In genomic region chr7:105003275-105003674, GRCh38 we compare ENCODE assay signal across 1 cellular context.
TF ChIP-seq lines count a peak whose summit lies in the region.

No MANE protein-coding gene starts in this region.

TF ChIP-seq in HEK293, 187 proteins besides CTCF, POLR2A, EP300 and RAD21 (continued from another document and continues in another):
- 0 out of 2 replicates have a peak, but pooled peaks have one; percentile 12 for TF ChIP-seq ZNF366 (tag by site-specific recombination; conservative IDR thresholded peaks at IDR 0.05)
- no peak for TF ChIP-seq ZNF433 (tag by site-specific recombination; IDR thresholded peaks at IDR 0.05; ENCODE audit: low read depth)
- no peak for TF ChIP-seq ZNF112 (tag by site-specific recombination; IDR thresholded peaks at IDR 0.05)
- no peak; the same call in 1 of the 2 replicates for TF ChIP-seq ZFHX2 (tag by site-specific recombination; conservative IDR thresholded peaks at IDR 0.05)
- no peak for TF ChIP-seq PRDM1 (tag by site-specific recombination; IDR thresholded peaks at IDR 0.05)
- TF ChIP-seq HIC1 (tag by site-specific recombination; IDR thresholded peaks at IDR 0.05): no peak
- no peak for TF ChIP-seq ZNF26 (tag by site-specific recombination; IDR thresholded peaks at IDR 0.05)
- TF ChIP-seq ZXDB (tag by site-specific recombination; IDR thresholded peaks at IDR 0.05): peak; percentile 42; the same call in 1 of the 2 replicates
- TF ChIP-seq PRDM6 (tag by site-specific recombination; IDR thresholded peaks at IDR 0.05): peak; percentile 47
- TF ChIP-seq ZSCAN18 (tag by site-specific recombination; IDR thresholded peaks at IDR 0.05): no peak
- TF ChIP-seq TCF7L2 (IDR thresholded peaks at IDR 0.05; ENCODE audit: borderline replicate concordance, low read depth, low read length): no peak
- TF ChIP-seq OSR2 (tag by site-specific recombination; IDR thresholded peaks at IDR 0.05): no peak
- TF ChIP-seq ZBTB49 (tag by site-specific recombination; IDR thresholded peaks at IDR 0.05; ENCODE audit: low read depth): no peak
- TF ChIP-seq ZNF132 (tag by site-specific recombination; IDR thresholded peaks at IDR 0.05; ENCODE audit: borderline replicate concordance): no peak
- TF ChIP-seq ZNF138 (tag by site-specific recombination; IDR thresholded peaks at IDR 0.05; ENCODE audit: borderline replicate concordance): no peak
- no peak for TF ChIP-seq ZNF518A (tag by site-specific recombination; conservative IDR thresholded peaks at IDR 0.05; ENCODE audit: low read depth)
- TF ChIP-seq MZF1 (tag by site-specific recombination; IDR thresholded peaks at IDR 0.05; ENCODE audit: borderline replicate concordance): no peak
- no peak for TF ChIP-seq ZNF239 (tag by site-specific recombination; IDR thresholded peaks at IDR 0.05)
- TF ChIP-seq ZNF362 (tag by site-specific recombination; IDR thresholded peaks at IDR 0.05): peak; percentile 84; the same call in 1 of the 2 replicates
- TF ChIP-seq ZNF335 (tag by site-specific recombination; conservative IDR thresholded peaks at IDR 0.05): no peak
- TF ChIP-seq ZNF398 (tag by site-specific recombination; IDR thresholded peaks at IDR 0.05): no peak
- TF ChIP-seq PATZ1 (tag by site-specific recombination; IDR thresholded peaks at IDR 0.05): no peak
- no peak for TF ChIP-seq ZNF19 (tag by site-specific recombination; IDR thresholded peaks at IDR 0.05; ENCODE audit: low read depth)
- TF ChIP-seq ZNF155 (tag by site-specific recombination; IDR thresholded peaks at IDR 0.05): no peak
- TF ChIP-seq ZNF416 (tag by site-specific recombination; IDR thresholded peaks at IDR 0.05): no peak
- TF ChIP-seq YY1 (tag by site-specific recombination; IDR thresholded peaks at IDR 0.05): no peak
- no peak for TF ChIP-seq ZNF174 (tag by site-specific recombination; IDR thresholded peaks at IDR 0.05)
- TF ChIP-seq ZNF660 (tag by site-specific recombination; IDR thresholded peaks at IDR 0.05): peak; percentile 38; the same call in 1 of the 2 replicates
- no peak for TF ChIP-seq ZNF624 (tag by site-specific recombination; IDR thresholded peaks at IDR 0.05)
- no peak for TF ChIP-seq ZNF292 (tag by site-specific recombination; IDR thresholded peaks at IDR 0.05; ENCODE audit: borderline replicate concordance, low read depth)
- TF ChIP-seq ZNF423 (tag by site-specific recombination; IDR thresholded peaks at IDR 0.05): no peak
- TF ChIP-seq INSM2 (tag by site-specific recombination; IDR thresholded peaks at IDR 0.05): no peak
- no peak for TF ChIP-seq KLF16 (tag by site-specific recombination; IDR thresholded peaks at IDR 0.05)
